ENCODE assay signal across 14 cellular contexts in genomic region chr5:440413-441180, GRCh38. TPM values are rescaled to one million over a fixed set of nuclear protein-coding genes. Genes with fewer than 3 reads are reported as not detected.
DNase-seq lines count a peak whose midpoint lies in the region; ATAC-seq, FAIRE-seq and TF ChIP-seq lines count a peak whose summit lies in the region.
"Had no signal": no experiment of that assay in that cellular context is flagged by ENCODE, and none has a peak within 500 bp of the region (broad histone marks: within the 10 kb centered on the region; RNA-seq: fewer than 3 reads in every experiment).

No MANE protein-coding gene starts in this region.

- H3K4me3 ChIP-seq in GM12878: no peak overlapping the region
- H3K4me3 ChIP-seq in sigmoid colon: no peak overlapping the region

- intact Hi-C loops in activated naive CD4-positive, alpha-beta T cell treated with anti-CD3 and anti-CD28 coated beads for 36 hours (cut with micrococcal nuclease): no loop called here
- intact Hi-C loops in GM12878 (cut with micrococcal nuclease; ENCODE audit: unreplicated experiment): no loop called here
- intact Hi-C loops in sigmoid colon (cut with DNase I): loop anchor here (5.0 to 10.0 kb wide), 3 partner anchors 166 to 452 kb away; partner anchors contain the start of genes BRD9, CEP72, PDCD6 and TRIP13

- H3K27ac ChIP-seq in GM12878 (ENCODE audit: control insufficient read depth, insufficient read depth): peak overlapping the region; percentile 54
- H3K27ac ChIP-seq in sigmoid colon: no peak overlapping the region
- H3K27ac ChIP-seq: foreskin keratinocyte had no signal

- H3K9me3 ChIP-seq in GM12878 (replicated peaks; ENCODE audit: control insufficient read depth, insufficient read depth, low read length) (no peaks in the 10 kb centered on the region), sigmoid colon (no peaks in the 10 kb centered on the region)

- peaks cover 0 to 2% of the 10 kb centered on the region in 2 experiments; a peak in 1 of 4 replicates for H3K36me3 ChIP-seq in GM12878 (ENCODE audit: control insufficient read depth in 2 of 2, insufficient read depth in 2 of 2, low read length in 1 of 2)
- peaks cover 0 to 1% (median 0%) of the 10 kb centered on the region in 4 donors for H3K36me3 ChIP-seq in sigmoid colon

- no TSS peak for BruUV-seq in GM12878 (replicated peaks; lab: Mats Ljungman, UMichigan)

- H3K27me3 Mint-ChIP-seq in activated naive CD4-positive, alpha-beta T cell treated with anti-CD3 and anti-CD28 coated beads for 36 hours (ENCODE audit: low read depth): no peaks in the 10 kb centered on the region

- peaks cover 5% of the 10 kb centered on the region for H3K36me3 Mint-ChIP-seq in activated naive CD4-positive, alpha-beta T cell treated with anti-CD3 and anti-CD28 coated beads for 36 hours (ENCODE audit: low read depth)

- no peak overlapping the region; the same call in 1 of the 2 replicates for H2AFZ ChIP-seq in GM12878 (ENCODE audit: control insufficient read depth, low read depth, low read length)

- RAD21 ChIA-PET in GM12878 (lab: Charles Lee; ENCODE audit: unreplicated experiment): interaction anchor here (0.8 kb wide), 1 partner anchor 72 kb away, joined by 3 read pairs; no protein-coding TSS in a partner anchor

- CTCF ChIA-PET in activated naive CD4-positive, alpha-beta T cell treated with anti-CD3 and anti-CD28 coated beads for 36 hours (lab: Charles Lee): no interaction called here
- CTCF ChIA-PET in GM12878 (lab: Yijun Ruan, JAX): interaction anchor here (2.4 to 3.6 kb wide), 2 partner anchors 10 to 123 kb away, joined by 8 to 21 read pairs; no protein-coding TSS in a partner anchor

- no peaks in the 10 kb centered on the region for H3K27me3 ChIP-seq in GM12878 (replicated peaks in 1 of 2; ENCODE audit: control insufficient read depth in 2 of 2, insufficient read depth in 2 of 2, low read length in 1 of 2)
- H3K27me3 ChIP-seq in sigmoid colon: peaks cover 0 to 21% (median 10%) of the 10 kb centered on the region in 3 donors
- H3K27me3 ChIP-seq: foreskin keratinocyte had no signal

- no peaks in the 10 kb centered on the region for H3K9me3 Mint-ChIP-seq in activated naive CD4-positive, alpha-beta T cell treated with anti-CD3 and anti-CD28 coated beads for 36 hours

- no peak for TF ChIP-seq POLR2A in GM12878 (IDR thresholded peaks at IDR 0.05; ENCODE audit: low read depth, low read length)
- TF ChIP-seq POLR2A in sigmoid colon (IDR thresholded peaks at IDR 0.05): no peak

- WGBS in GM12878 (ENCODE audit: insufficient coverage, insufficient replicate concordance, low lambda C conversion rate, missing lambda C conversion rate): 74% methylated on average over 18 of the region's 18 CpGs
- WGBS in sigmoid colon, 2 donors: 76 to 79% methylated on average over 18 of the region's 18 CpGs

- H3K27ac Mint-ChIP-seq in activated naive CD4-positive, alpha-beta T cell treated with anti-CD3 and anti-CD28 coated beads for 36 hours: no peak overlapping the region

- in situ Hi-C loops in GM12878 (cut with MboI): no loop called here

- TF ChIP-seq RAD21 in GM12878 (IDR thresholded peaks at IDR 0.05; ENCODE audit: insufficient read depth, low read depth, low read length): no peak

- FAIRE-seq in GM12878 (lab: Jason Lieb, UNC): peak; percentile 92

- peak; percentile 28 for ATAC-seq in GM12878
- ATAC-seq in GM18517 (IDR thresholded peaks at IDR 0.05; ENCODE audit: unreplicated experiment): no peak
- no peak for ATAC-seq in esophagus mucosa
- no peak for ATAC-seq in HG02759 (IDR thresholded peaks at IDR 0.05; ENCODE audit: unreplicated experiment)
- ATAC-seq: foreskin keratinocyte had no signal

- peak; percentile 1 for DNase-seq in activated naive CD4-positive, alpha-beta T cell treated with anti-CD3 and anti-CD28 coated beads for 36 hours
- no peak for DNase-seq in activated naive CD4-positive, alpha-beta T cell (lab: John Stamatoyannopoulos, UW)
- DNase-seq in MV-4-11 (lab: John Stamatoyannopoulos, UW): peak; percentile 92
- DNase-seq in GM12878 (ENCODE audit: low read depth, low spot score): no peak
- DNase-seq in sigmoid colon: peak; percentile 48
- DNase-seq: ACHN, foreskin keratinocyte, mammary epithelial cell, NCI-H1048, NCI-H345, nucleus accumbens had no signal

- no peak overlapping the region for H3K9ac ChIP-seq in GM12878 (ENCODE audit: control insufficient read depth, insufficient read depth, low read length)

- TF ChIP-seq CTCF in GM12878 (IDR thresholded peaks at IDR 0.05 in 2 of 3, conservative IDR thresholded peaks at IDR 0.05 in 1 of 3; ENCODE audit: control insufficient read depth in 2 of 3, extremely low read depth in 1 of 3, insufficient read depth in 1 of 3, low read depth in 3 of 3, low read length in 3 of 3): no peak
- TF ChIP-seq CTCF in sigmoid colon (IDR thresholded peaks at IDR 0.05): no peak

- no peak overlapping the region for H3K4me3 Mint-ChIP-seq in activated naive CD4-positive, alpha-beta T cell treated with anti-CD3 and anti-CD28 coated beads for 36 hours

- peaks cover 22% of the 10 kb centered on the region for H3K4me1 Mint-ChIP-seq in activated naive CD4-positive, alpha-beta T cell treated with anti-CD3 and anti-CD28 coated beads for 36 hours (ENCODE audit: low read depth)

- no peaks in the 10 kb centered on the region for H4K20me1 ChIP-seq in GM12878 (ENCODE audit: control insufficient read depth, insufficient read depth)

- SMC1A ChIA-PET in GM12878 (lab: Charles Lee; ENCODE audit: uncharacterized antibody, unreplicated experiment): interaction anchor here (0.7 to 1.2 kb wide), 2 partner anchors 32 to 122 kb away, joined by 3 read pairs; no protein-coding TSS in a partner anchor

- POLR2A ChIA-PET in GM12878 (lab: Charles Lee): interaction anchor here (1.7 kb wide), 1 partner anchor 16 kb away, joined by 4 read pairs; no protein-coding TSS in a partner anchor

- H3K79me2 ChIP-seq in GM12878 (ENCODE audit: control insufficient read depth, insufficient read depth, low read length): peaks cover 31% of the 10 kb centered on the region

- H3K4me1 ChIP-seq in GM12878 (ENCODE audit: control insufficient read depth, insufficient read depth, low read length): peaks cover 23% of the 10 kb centered on the region
- H3K4me1 ChIP-seq in sigmoid colon: peaks cover 0 to 27% (median 23%) of the 10 kb centered on the region in 4 donors

- H3K4me2 ChIP-seq in GM12878 (ENCODE audit: control insufficient read depth, insufficient read depth): peak overlapping the region; percentile 51

- TF ChIP-seq EP300 in GM12878 (IDR thresholded peaks at IDR 0.05; ENCODE audit: borderline replicate concordance in 1 of 2, control insufficient read depth in 1 of 2, low read depth in 2 of 2, low read length in 2 of 2) (no peak), sigmoid colon (IDR thresholded peaks at IDR 0.05) (no peak)

TF ChIP-seq in GM12878, 131 proteins besides CTCF, POLR2A, EP300 and RAD21 (continues in another document):
- TF ChIP-seq PRDM15 (CRISPR knock-in tag; IDR thresholded peaks at IDR 0.05) (no peak), ZBED1 (IDR thresholded peaks at IDR 0.05; ENCODE audit: borderline replicate concordance) (no peak)

RNA-seq across cellular contexts. Expression of gene EXOC3, which starts 2.4 kb away (rescaled TPM):
- 10 to 100 TPM; 41.6 to 41.7 TPM for total RNA-seq in activated naive CD4-positive, alpha-beta T cell treated with anti-CD3 and anti-CD28 coated beads for 36 hours
- total RNA-seq in GM12878 (2013; cell fraction: nucleolus; rRNA removed): 139 and 145 TPM in 2 replicates
- total RNA-seq in GM12878 (2014; rRNA removed): 28.6 and 32.5 TPM in 2 replicates
- total RNA-seq in GM12878 (2014; rRNA removed; fragmentation: Illumina TruSeq; extraction: Trizol): 22.4 and 25.4 TPM in 2 replicates
- total RNA-seq in GM12878 (2021): 48.9 and 50.3 TPM in 2 replicates
- polyA plus RNA-seq in GM12878 (2011; ENCODE audit: low read depth): 26.9 TPM
- 16.4 and 22.6 TPM in 2 replicates for polyA plus RNA-seq in GM12878 (2011; rRNA removed)
- 24.5 and 26.9 TPM in 2 replicates for polyA plus RNA-seq in GM12878 (2011; cell fraction: cytosol; rRNA removed)
- 77.4 and 98.6 TPM in 2 replicates for polyA plus RNA-seq in GM12878 (2011; cell fraction: nucleus; rRNA removed)
- polyA plus RNA-seq in GM12878 (2012): 40.4 and 47.5 TPM in 2 replicates
- 18.5 and 24.8 TPM in 2 replicates for polyA plus RNA-seq in GM12878 (2014; fragmentation: Illumina TruSeq; extraction: Trizol)
- polyA plus RNA-seq in GM12878 (2014; fragmentation: Nextera tagmentation; extraction: Ambion mirVana): 1 to 10 TPM; 1.6 to 7.2 TPM
- 30.5 and 33.2 TPM in 2 replicates for polyA plus RNA-seq in GM12878 (2014; rRNA removed)
- polyA plus RNA-seq in GM12878 (2016; fragmentation: Nextera tagmentation; extraction: Ambion mirVana): 10 to 100 TPM; 52.7 to 53.0 TPM
- polyA minus RNA-seq in GM12878 (2011; rRNA and poly(A)+ RNA removed): 26.3 and 28.8 TPM in 2 replicates
- polyA minus RNA-seq in GM12878 (2011; cell fraction: cytosol; rRNA and poly(A)+ RNA removed): 10.8 and 14.6 TPM in 2 replicates
- polyA minus RNA-seq in GM12878 (2011; cell fraction: nucleus; rRNA and poly(A)+ RNA removed): 21.5 and 30.1 TPM in 2 replicates
- 10 to 100 TPM; 45.7 to 68.7 (median 48.5) TPM for total RNA-seq in sigmoid colon
- 10 to 100 TPM; 18.6 to 60.9 (median 36.1) TPM for polyA plus RNA-seq in sigmoid colon
- 37.4 TPM for total RNA-seq in esophagus mucosa

Comparison
In these comparisons a context has a peak if more than half of its experiments do, and no peak if none do; other contexts are left out.
1. DNase-seq: peak in activated naive CD4-positive, alpha-beta T cell treated with anti-CD3 and anti-CD28 coated beads for 36 hours (single experiment), MV-4-11 (single experiment) and sigmoid colon (single experiment); none in activated naive CD4-positive, alpha-beta T cell (0 of 4) and GM12878 (single experiment).